ENCODE assay signal across 18 cellular contexts in the genomic region with DNA sequence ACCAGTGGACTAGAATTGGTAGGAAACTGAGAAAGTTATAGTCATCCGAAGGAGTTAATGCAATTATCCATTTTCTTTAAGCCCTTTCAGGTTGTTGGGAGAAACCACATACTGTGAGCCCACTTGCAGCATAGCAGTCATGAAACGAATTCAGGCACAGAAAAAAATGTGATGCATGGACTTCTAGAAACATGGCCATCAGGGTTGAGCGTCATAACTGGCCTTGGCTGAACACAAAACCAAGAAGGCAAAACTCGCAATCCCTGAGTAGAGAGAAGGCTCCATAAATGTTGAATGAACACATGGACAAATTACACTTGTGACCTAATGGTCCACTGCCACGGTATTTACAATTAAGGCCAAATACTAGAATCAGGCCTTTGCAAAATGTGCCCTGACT.
DNase-seq lines count a peak whose midpoint lies in the region; ATAC-seq and TF ChIP-seq lines count a peak whose summit lies in the region.
"Had no signal": no experiment of that assay in that cellular context is flagged by ENCODE, and none has a peak within 500 bp of the region (broad histone marks: within the 10 kb centered on the region; RNA-seq: fewer than 3 reads in every experiment).

No MANE protein-coding gene starts in this region.

- WGBS in mesendoderm (ENCODE audit: extremely low coverage, insufficient coverage, low lambda C conversion rate), result no CpG with 5 or more reads among the region's 5 CpGs
- 87 to 89% methylated on average over 5 of the region's 5 CpGs for WGBS in upper lobe of left lung, 2 donors

- no peaks in the 10 kb centered on the region for H3K36me3 ChIP-seq in mesendoderm (ENCODE audit: control insufficient read depth, insufficient read depth, low read length)
- H3K36me3 ChIP-seq in upper lobe of left lung, result no peaks in the 10 kb centered on the region
- H3K36me3 ChIP-seq: colonic mucosa, HAP-1, prostate gland had no signal

- H3K4me3 ChIP-seq in mesendoderm (ENCODE audit: low read length) (no peak overlapping the region), upper lobe of left lung (no peak overlapping the region)
- H3K4me3 ChIP-seq: colonic mucosa, HAP-1, mucosa of descending colon, prostate gland had no signal

- peak overlapping the region; percentile 53 to 87 (median 78) for H3K27ac Mint-ChIP-seq in IgD-negative memory B cell
- H3K27ac Mint-ChIP-seq in brain, result peak overlapping the region in 3 of 5 experiments; percentile 87 to 90 (median 89)
- peak overlapping the region in 3 of 7 donors; percentile 34 to 91 (median 51) for H3K27ac Mint-ChIP-seq in CD14-positive monocyte

- no peak overlapping the region for H3K4ac ChIP-seq in mesendoderm (ENCODE audit: low read depth, low read length)

- intact Hi-C loops in CD14-positive monocyte (cut with micrococcal nuclease), result loop anchor here in 1 of 2 donors (10.0 kb wide), 1 partner anchor 172 kb away; no protein-coding TSS in a partner anchor

- no peaks in the 10 kb centered on the region for H3K9me3 ChIP-seq in upper lobe of left lung
- H3K9me3 ChIP-seq: colonic mucosa, HAP-1, mucosa of descending colon, prostate gland had no signal

- H4K8ac ChIP-seq in mesendoderm (ENCODE audit: low read depth, low read length), result no peak overlapping the region

- no peak overlapping the region for H3K23ac ChIP-seq in mesendoderm (ENCODE audit: low read length)

- DNase-seq in mesendoderm (no peak), upper lobe of left lung (no peak), NOMO-1 treated with DMSO at 0.1 percent for 48 hours (lab: John Stamatoyannopoulos, UW; ENCODE audit: unreplicated experiment) (no peak), CD14-positive monocyte (ENCODE audit: low spot score) (no peak), AG20443 (ENCODE audit: low spot score) (no peak)
- no peak for DNase-seq in activated CD4-positive, alpha-beta T cell treated with anti-CD3 and anti-CD28 coated beads, Interleukin-2, amount 50 U/mL, for 1 hour
- DNase-seq: activated CD8-positive, alpha-beta memory T cell treated with anti-CD3 and anti-CD28 coated beads, Interleukin-2, amount 50 U/mL, for 48 hours; colonic mucosa; COR-L47; mucosa of descending colon; NCI-H1930; NCI-H526 treated with DMSO at 0.1 percent for 48 hours; SHP77 had no signal

- peak overlapping the region; percentile 18 for H2BK120ac ChIP-seq in mesendoderm (ENCODE audit: low read depth, low read length)

- no peak overlapping the region for H3K9ac ChIP-seq in mesendoderm (ENCODE audit: low read length)

- peaks cover 49 to 70% (median 57%) of the 10 kb centered on the region in 3 donors for H3K4me1 Mint-ChIP-seq in IgD-negative memory B cell
- H3K4me1 Mint-ChIP-seq in brain, result peaks cover 66% of the 10 kb centered on the region
- H3K4me1 Mint-ChIP-seq in CD14-positive monocyte, result peaks cover 68% of the 10 kb centered on the region

- no peak overlapping the region for H3K4me2 ChIP-seq in mesendoderm (ENCODE audit: low read length)

- H3K4me1 ChIP-seq in mesendoderm (ENCODE audit: control insufficient read depth, low read depth, low read length) (peaks cover 14% of the 10 kb centered on the region), upper lobe of left lung (peaks cover 18 to 27% (median 22%) of the 10 kb centered on the region in 4 donors)
- H3K4me1 ChIP-seq: prostate gland had no signal

- H3K79me2 ChIP-seq in mesendoderm (ENCODE audit: control insufficient read depth, insufficient read depth, low read length), result no peaks in the 10 kb centered on the region

- H3K4me3 Mint-ChIP-seq in IgD-negative memory B cell, result peak overlapping the region in 1 of 4 donors; percentile 84
- H3K4me3 Mint-ChIP-seq in brain, result no peak overlapping the region
- no peak overlapping the region for H3K4me3 Mint-ChIP-seq in CD14-positive monocyte

- no peaks in the 10 kb centered on the region for H3K79me1 ChIP-seq in mesendoderm (ENCODE audit: low read length)

- H2AK5ac ChIP-seq in mesendoderm (ENCODE audit: low read length), result no peak overlapping the region

- no peak overlapping the region for H3K56ac ChIP-seq in mesendoderm (ENCODE audit: low read length)

- TF ChIP-seq CTCF in brain (conservative IDR thresholded peaks at IDR 0.05), result no peak
- TF ChIP-seq CTCF in upper lobe of left lung (IDR thresholded peaks at IDR 0.05), result no peak
- TF ChIP-seq CTCF in CD14-positive monocyte (IDR thresholded peaks at IDR 0.05), result no peak

- ATAC-seq in upper lobe of left lung (ENCODE audit: low FRiP score in 2 of 2), result no peak

- H3K9me3 Mint-ChIP-seq in IgD-negative memory B cell (no peaks in the 10 kb centered on the region), brain (peaks cover 0 to 3% (median 0%) of the 10 kb centered on the region in 5 experiments), CD14-positive monocyte (no peaks in the 10 kb centered on the region)

- H3K27me3 Mint-ChIP-seq in IgD-negative memory B cell (peaks cover 2% of the 10 kb centered on the region), brain (peaks cover 5% of the 10 kb centered on the region), CD14-positive monocyte (ENCODE audit: low read depth in 3 of 3) (no peaks in the 10 kb centered on the region)
- H3K27me3 Mint-ChIP-seq: activated naive CD8-positive, alpha-beta T cell had no signal

- H3K27ac ChIP-seq in mesendoderm (ENCODE audit: low read depth, low read length), result no peak overlapping the region
- H3K27ac ChIP-seq in upper lobe of left lung, result peak overlapping the region in 3 of 4 donors; percentile 17 to 55 (median 53)
- H3K27ac ChIP-seq: colonic mucosa had no signal

- H3K27me3 ChIP-seq in mesendoderm (ENCODE audit: insufficient read depth, low read length, poor library complexity) (no peaks in the 10 kb centered on the region), upper lobe of left lung (no peaks in the 10 kb centered on the region)
- H3K27me3 ChIP-seq: colonic mucosa had no signal

- no peak for TF ChIP-seq EP300 in upper lobe of left lung (IDR thresholded peaks at IDR 0.05)

- no peak for TF ChIP-seq POLR2A in upper lobe of left lung (IDR thresholded peaks at IDR 0.05)

- H3K36me3 Mint-ChIP-seq in IgD-negative memory B cell (no peaks in the 10 kb centered on the region), brain (no peaks in the 10 kb centered on the region), CD14-positive monocyte (peaks cover 0 to 2% of the 10 kb centered on the region in 2 donors)
- H3K36me3 Mint-ChIP-seq: activated naive CD8-positive, alpha-beta T cell had no signal

- H4K5ac ChIP-seq in mesendoderm (ENCODE audit: low read length), result no peak overlapping the region

- no peak overlapping the region for H2BK5ac ChIP-seq in mesendoderm (ENCODE audit: low read length)

- peak overlapping the region; percentile 33 for H3K18ac ChIP-seq in mesendoderm (ENCODE audit: low read length)

- H2BK15ac ChIP-seq in mesendoderm (replicated peaks; ENCODE audit: low read depth), result no peak overlapping the region
